Comparison of ENCODE assay signal across 8 cellular contexts in genomic region chr19:1252818-1253513, GRCh38. TPM values are rescaled to one million over a fixed set of nuclear protein-coding genes. Genes with fewer than 3 reads are reported as not detected.
A peak's percentile ranks its signal among the peaks of the same experiment; 100 is the strongest.
DNase-seq lines count a peak whose midpoint lies in the region; ATAC-seq and TF ChIP-seq lines count a peak whose summit lies in the region.

No MANE protein-coding gene starts in this region.

- H3K9me3 ChIP-seq in ES-I3 (ENCODE audit: control insufficient read depth, insufficient read depth, low read length) = no peaks in the 10 kb centered on the region

- TF ChIP-seq POLR2A in lower leg skin (IDR thresholded peaks at IDR 0.05) = no peak

- H3K4me3 ChIP-seq in lower leg skin (ENCODE audit: low read depth, poor library complexity, severe bottlenecking) = peak overlapping the region; percentile 11

- H3K27ac ChIP-seq in cingulate gyrus (ENCODE audit: low read depth, low read length) = peak overlapping the region; percentile 98

- DNase-seq in NCI-H1417 (lab: John Stamatoyannopoulos, UW) = peak in 2 of 3 experiments; percentile 83 to 89
- DNase-seq in lower leg skin (ENCODE audit: low spot score in 2 of 2) = peak; percentile 93 to 98
- peak; percentile 73 to 76 for DNase-seq in stimulated activated CD8-positive, alpha-beta memory T cell treated with anti-CD3 and anti-CD28 coated beads, Interleukin-15, amount 100 ng/mL, for 48 hours (ENCODE audit: low read depth in 2 of 2)

- peaks cover 4% of the 10 kb centered on the region; the same call in 1 of the 2 replicates for H3K4me1 ChIP-seq in ES-I3 (ENCODE audit: insufficient read depth, low read length)

- H3K36me3 ChIP-seq in ES-I3 (ENCODE audit: insufficient read depth, low read length) = peaks cover 31% of the 10 kb centered on the region

- 0% methylated on average over 3 to 12 of the region's 26 CpGs for WGBS in lower leg skin, 2 donors

- ATAC-seq in activated CD4-positive, CD25-positive, alpha-beta regulatory T cell treated with anti-CD3 and anti-CD28 coated beads, Interleukin-2, amount 50 U/mL, for 24 hours = peak; percentile 10 to 33
- ATAC-seq in GM18858 (IDR thresholded peaks at IDR 0.05; ENCODE audit: unreplicated experiment) = no peak
- ATAC-seq in HG03354 (IDR thresholded peaks at IDR 0.05; ENCODE audit: poor library complexity, severe bottlenecking, unreplicated experiment) = no peak

- intact Hi-C loops in lower leg skin (cut with DNase I; ENCODE audit: low total_unique reads) = no loop called here

- peak overlapping the region; percentile 90; the same call in 1 of the 2 replicates for H3K9ac ChIP-seq in ES-I3 (ENCODE audit: low read depth, low read length)

- TF ChIP-seq CTCF in lower leg skin (IDR thresholded peaks at IDR 0.05) = no peak

RNA-seq across cellular contexts. Expression of gene MIDN, which starts 4.6 kb away (rescaled TPM):
- total RNA-seq in lower leg skin = 100 to 1,000 TPM in 1 of 4 donors, 10 to 100 TPM in 3; 59.7 to 119 (median 78.7) TPM

RNA-seq across cellular contexts. Expression of gene ATP5F1D, which starts 11.4 kb away (rescaled TPM):
- 100 to 1,000 TPM; 121 to 198 (median 146) TPM for total RNA-seq in lower leg skin

RNA-seq across cellular contexts. Expression of gene CBARP, which starts 15.2 kb away (rescaled TPM):
- 10 to 100 TPM in 3 of 4 donors, 1 to 10 TPM in 1; 8.1 to 16.7 (median 13.6) TPM for total RNA-seq in lower leg skin

RNA-seq across cellular contexts. Expression of gene CIRBP, which starts 16.2 kb away (rescaled TPM):
- 100 to 1,000 TPM; 496 to 546 (median 545) TPM for total RNA-seq in lower leg skin

RNA-seq across cellular contexts. Expression of gene FAM174C, which starts 22.4 kb away (rescaled TPM):
- 10 to 100 TPM; 66.3 to 74.1 (median 68.8) TPM for total RNA-seq in lower leg skin

Comparison
In these comparisons a context has a peak if more than half of its experiments do, and no peak if none do; other contexts are left out.
1. ATAC-seq: peak in activated CD4-positive, CD25-positive, alpha-beta regulatory T cell treated with anti-CD3 and anti-CD28 coated beads, Interleukin-2, amount 50 U/mL, for 24 hours (2 of 2); none in GM18858 (single experiment) and HG03354 (single experiment).
2. Peak in every context shown above with its lines, with median percentiles within 50 percentile points of each other: DNase-seq.